1 cellular context compared by ENCODE assay signal in genomic region chr5:53071298-53071697, GRCh38.
TF ChIP-seq lines count a peak whose summit lies in the region.

No MANE protein-coding gene starts in this region.

TF ChIP-seq in SK-N-SH treated with all-trans-retinoic acid at 6 μM for 48 hours, 23 proteins besides CTCF, POLR2A, EP300 and RAD21 (continued from another document):
- TF ChIP-seq, protein P1, sequence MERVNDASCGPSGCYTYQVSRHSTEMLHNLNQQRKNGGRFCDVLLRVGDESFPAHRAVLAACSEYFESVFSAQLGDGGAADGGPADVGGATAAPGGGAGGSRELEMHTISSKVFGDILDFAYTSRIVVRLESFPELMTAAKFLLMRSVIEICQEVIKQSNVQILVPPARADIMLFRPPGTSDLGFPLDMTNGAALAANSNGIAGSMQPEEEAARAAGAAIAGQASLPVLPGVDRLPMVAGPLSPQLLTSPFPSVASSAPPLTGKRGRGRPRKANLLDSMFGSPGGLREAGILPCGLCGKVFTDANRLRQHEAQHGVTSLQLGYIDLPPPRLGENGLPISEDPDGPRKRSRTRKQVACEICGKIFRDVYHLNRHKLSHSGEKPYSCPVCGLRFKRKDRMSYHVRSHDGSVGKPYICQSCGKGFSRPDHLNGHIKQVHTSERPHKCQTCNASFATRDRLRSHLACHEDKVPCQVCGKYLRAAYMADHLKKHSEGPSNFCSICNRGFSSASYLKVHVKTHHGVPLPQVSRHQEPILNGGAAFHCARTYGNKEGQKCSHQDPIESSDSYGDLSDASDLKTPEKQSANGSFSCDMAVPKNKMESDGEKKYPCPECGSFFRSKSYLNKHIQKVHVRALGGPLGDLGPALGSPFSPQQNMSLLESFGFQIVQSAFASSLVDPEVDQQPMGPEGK (CRISPR knock-in tag; IDR thresholded peaks at IDR 0.05; ENCODE audit: borderline replicate concordance) = no peak
- no peak for TF ChIP-seq TSHZ2 (CRISPR knock-in tag; IDR thresholded peaks at IDR 0.05)
- no peak for TF ChIP-seq ISL1 (CRISPR knock-in tag; IDR thresholded peaks at IDR 0.05)
- no peak for TF ChIP-seq ESRRG (CRISPR knock-in tag; IDR thresholded peaks at IDR 0.05)
- TF ChIP-seq OSR1 (CRISPR knock-in tag; IDR thresholded peaks at IDR 0.05) = no peak
- TF ChIP-seq ZFP3 (CRISPR knock-in tag; IDR thresholded peaks at IDR 0.05) = no peak
- TF ChIP-seq SNAI2 (CRISPR knock-in tag; IDR thresholded peaks at IDR 0.05) = no peak
- TF ChIP-seq, protein P2, sequence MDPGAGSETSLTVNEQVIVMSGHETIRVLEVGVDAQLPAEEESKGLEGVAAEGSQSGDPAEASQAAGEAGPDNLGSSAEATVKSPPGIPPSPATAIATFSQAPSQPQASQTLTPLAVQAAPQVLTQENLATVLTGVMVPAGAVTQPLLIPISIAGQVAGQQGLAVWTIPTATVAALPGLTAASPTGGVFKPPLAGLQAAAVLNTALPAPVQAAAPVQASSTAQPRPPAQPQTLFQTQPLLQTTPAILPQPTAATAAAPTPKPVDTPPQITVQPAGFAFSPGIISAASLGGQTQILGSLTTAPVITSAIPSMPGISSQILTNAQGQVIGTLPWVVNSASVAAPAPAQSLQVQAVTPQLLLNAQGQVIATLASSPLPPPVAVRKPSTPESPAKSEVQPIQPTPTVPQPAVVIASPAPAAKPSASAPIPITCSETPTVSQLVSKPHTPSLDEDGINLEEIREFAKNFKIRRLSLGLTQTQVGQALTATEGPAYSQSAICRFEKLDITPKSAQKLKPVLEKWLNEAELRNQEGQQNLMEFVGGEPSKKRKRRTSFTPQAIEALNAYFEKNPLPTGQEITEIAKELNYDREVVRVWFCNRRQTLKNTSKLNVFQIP (CRISPR knock-in tag; IDR thresholded peaks at IDR 0.05; ENCODE audit: borderline replicate concordance, low read depth) = no peak
- no peak for TF ChIP-seq CSRNP3 (CRISPR knock-in tag; IDR thresholded peaks at IDR 0.05)
- TF ChIP-seq ZNF70 (CRISPR knock-in tag; IDR thresholded peaks at IDR 0.05) = no peak
- TF ChIP-seq CSDC2 (CRISPR knock-in tag; IDR thresholded peaks at IDR 0.05) = no peak
